8 cellular contexts compared by ENCODE assay signal in genomic region chr5:35617060-35617434, GRCh38. TPM values are rescaled to one million over a fixed set of nuclear protein-coding genes. Genes with fewer than 3 reads are reported as not detected.
DNase-seq lines count a peak whose midpoint lies in the region; ATAC-seq, FAIRE-seq and TF ChIP-seq lines count a peak whose summit lies in the region.

No MANE protein-coding gene starts in this region.

- no peak overlapping the region for H2BK12ac ChIP-seq in trophoblast cell (ENCODE audit: low read length)

- no peak overlapping the region for H4K91ac ChIP-seq in trophoblast cell (ENCODE audit: low read depth, low read length)

- POLR2A ChIA-PET in CD4-positive, alpha-beta memory T cell (lab: Charles Lee; ENCODE audit: partially characterized antibody), result interaction anchor here (0.8 to 2.2 kb wide), 4 partner anchors 9 to 265 kb away, joined by 4 to 7 read pairs (median 6); no protein-coding TSS in a partner anchor

- H2AFZ ChIP-seq in fibroblast of lung (ENCODE audit: low read length) (peak overlapping the region; percentile 81), trophoblast cell (ENCODE audit: insufficient read depth, low read length, poor library complexity) (peak overlapping the region; percentile 27)

- peaks cover 0 to 11% (median 3%) of the 10 kb centered on the region in 8 donors for H3K9me3 Mint-ChIP-seq in CD4-positive, alpha-beta memory T cell

- H2AK5ac ChIP-seq in trophoblast cell (ENCODE audit: low read length), result no peak overlapping the region

- H3K4me3 ChIP-seq in CD4-positive, alpha-beta memory T cell (ENCODE audit: low read length in 2 of 2), result peak overlapping the region; percentile 73 to 83
- 0 out of 2 replicates have a peak overlapping the region, but pooled peaks have one; percentile 52 for H3K4me3 ChIP-seq in SK-N-MC
- H3K4me3 ChIP-seq in fibroblast of lung (replicated peaks in 1 of 4; ENCODE audit: control extremely low read depth in 1 of 4, insufficient read depth in 1 of 4, low read depth in 3 of 4, low read length in 4 of 4), result peak overlapping the region in 3 of 4 experiments; percentile 35 to 81 (median 74)
- H3K4me3 ChIP-seq in trophoblast cell (ENCODE audit: low read depth, low read length), result no peak overlapping the region

- no peak overlapping the region for H4K12ac ChIP-seq in trophoblast cell (ENCODE audit: low read depth, low read length)

- no peak overlapping the region for H3K18ac ChIP-seq in trophoblast cell (ENCODE audit: low read length)

- H3K36me3 Mint-ChIP-seq in CD4-positive, alpha-beta memory T cell, result peaks cover 0 to 6% of the 10 kb centered on the region in 2 donors

- H3K9ac ChIP-seq in SK-N-MC (ENCODE audit: insufficient read length) (no peak overlapping the region), fibroblast of lung (ENCODE audit: insufficient read depth, low read length) (no peak overlapping the region), trophoblast cell (ENCODE audit: low read length) (no peak overlapping the region)

- H3K4me3 Mint-ChIP-seq in CD4-positive, alpha-beta memory T cell, result peak overlapping the region; percentile 92 to 98 (median 95)

- no peak overlapping the region for H3K23ac ChIP-seq in trophoblast cell (ENCODE audit: low read length)

- FAIRE-seq in frontal cortex (lab: Jason Lieb, UNC), result no peak

- no peak overlapping the region for H3K4ac ChIP-seq in trophoblast cell (ENCODE audit: low read depth, low read length)

- no peak for TF ChIP-seq CTCF in fibroblast of lung (conservative IDR thresholded peaks at IDR 0.05 in 1 of 2, IDR thresholded peaks at IDR 0.05 in 1 of 2; ENCODE audit: low read depth in 1 of 2, low read length in 2 of 2)

- H3K4me1 ChIP-seq in CD4-positive, alpha-beta memory T cell (ENCODE audit: insufficient read depth, low read length), result peaks cover 23% of the 10 kb centered on the region
- H3K4me1 ChIP-seq in fibroblast of lung (ENCODE audit: control insufficient read depth, extremely low read depth, insufficient read depth, low read length) (peaks cover 7% of the 10 kb centered on the region), trophoblast cell (ENCODE audit: control insufficient read depth in 1 of 2, insufficient read depth in 2 of 2, low read length in 2 of 2) (peaks cover 2 to 5% of the 10 kb centered on the region in 2 experiments)

- H3K4me1 Mint-ChIP-seq in CD4-positive, alpha-beta memory T cell, result peaks cover 19 to 41% (median 27%) of the 10 kb centered on the region in 4 donors

- CTCF ChIA-PET in CD4-positive, alpha-beta memory T cell (lab: Charles Lee; ENCODE audit: partially characterized antibody), result interaction anchor here (0.7 to 8.2 kb wide), 13 partner anchors 9 to 315 kb away, joined by 3 to 142 read pairs (median 4); no protein-coding TSS in a partner anchor

- ATAC-seq in GM21515 (IDR thresholded peaks at IDR 0.05; ENCODE audit: unreplicated experiment), result no peak

- no CpG with 5 or more reads among the region's 3 CpGs for WGBS in trophoblast cell (ENCODE audit: extremely low coverage, insufficient coverage, insufficient read length)

- peak overlapping the region; percentile 81 to 99 (median 96) for H3K27ac Mint-ChIP-seq in CD4-positive, alpha-beta memory T cell

- H2BK120ac ChIP-seq in trophoblast cell (ENCODE audit: insufficient read depth, low read length, poor library complexity), result no peak overlapping the region

- no peaks in the 10 kb centered on the region for H4K20me1 ChIP-seq in fibroblast of lung (ENCODE audit: control insufficient read depth, extremely low read depth, insufficient read depth, low read length)

- H3K36me3 ChIP-seq in CD4-positive, alpha-beta memory T cell (ENCODE audit: insufficient read depth, low read length), result no peaks in the 10 kb centered on the region
- H3K36me3 ChIP-seq in SK-N-MC (ENCODE audit: insufficient read depth, low read length), result no peaks in the 10 kb centered on the region
- H3K36me3 ChIP-seq in fibroblast of lung (ENCODE audit: control insufficient read depth, insufficient read depth, low read length), result no peaks in the 10 kb centered on the region
- no peaks in the 10 kb centered on the region for H3K36me3 ChIP-seq in trophoblast cell (ENCODE audit: control insufficient read depth in 1 of 2, insufficient read depth in 2 of 2, low read length in 2 of 2)

- DNase-seq in CD4-positive, alpha-beta memory T cell, result no peak
- DNase-seq in SK-N-MC (ENCODE audit: low read depth, low spot score) (no peak), fibroblast of lung (ENCODE audit: low read depth in 2 of 2) (no peak), trophoblast cell (no peak), frontal cortex (ENCODE audit: low spot score in 2 of 2) (no peak), OCI-M1 (lab: John Stamatoyannopoulos, UW) (no peak), dermis blood vessel endothelial cell (no peak)

- intact Hi-C loops in CD4-positive, alpha-beta memory T cell (cut with micrococcal nuclease), result loop anchor here (1.0 to 10.0 kb wide), 3 partner anchors 34 to 532 kb away; no protein-coding TSS in a partner anchor

- no peaks in the 10 kb centered on the region for H3K9me3 ChIP-seq in CD4-positive, alpha-beta memory T cell (ENCODE audit: control insufficient read depth in 1 of 2, low read length in 2 of 2)
- H3K9me3 ChIP-seq in SK-N-MC (ENCODE audit: low read depth, low read length), result no peaks in the 10 kb centered on the region
- H3K9me3 ChIP-seq in fibroblast of lung (ENCODE audit: control insufficient read depth, insufficient read depth, low read depth, low read length), result no peaks in the 10 kb centered on the region
- H3K9me3 ChIP-seq in trophoblast cell (ENCODE audit: insufficient read depth, low read depth, low read length), result peaks cover 3% of the 10 kb centered on the region

- H2BK5ac ChIP-seq in trophoblast cell (ENCODE audit: low read depth, low read length, poor library complexity), result no peak overlapping the region

- peak overlapping the region; percentile 57 for H3K27ac ChIP-seq in CD4-positive, alpha-beta memory T cell (ENCODE audit: low read depth, low read length)
- H3K27ac ChIP-seq in SK-N-MC (no peak overlapping the region), fibroblast of lung (ENCODE audit: insufficient read depth, low read length) (peak overlapping the region; percentile 51), trophoblast cell (ENCODE audit: low read depth, low read length) (no peak overlapping the region)

- H3K79me2 ChIP-seq in fibroblast of lung (ENCODE audit: control insufficient read depth, insufficient read depth, low read length), result no peaks in the 10 kb centered on the region
- H3K79me2 ChIP-seq in trophoblast cell (ENCODE audit: control insufficient read depth, insufficient read depth, low read length, poor library complexity), result peaks cover 2% of the 10 kb centered on the region

- no peaks in the 10 kb centered on the region for H3K27me3 ChIP-seq in CD4-positive, alpha-beta memory T cell (ENCODE audit: insufficient read depth, low read length)
- H3K27me3 ChIP-seq in fibroblast of lung (ENCODE audit: control insufficient read depth, insufficient read depth, low read length) (no peaks in the 10 kb centered on the region), trophoblast cell (ENCODE audit: insufficient read depth, low read length) (no peaks in the 10 kb centered on the region)

- H3K14ac ChIP-seq in trophoblast cell (ENCODE audit: low read length), result no peak overlapping the region

- no peak overlapping the region for H4K8ac ChIP-seq in trophoblast cell (ENCODE audit: low read depth, low read length)

- H3K4me2 ChIP-seq in fibroblast of lung (ENCODE audit: extremely low read depth, insufficient read depth, low read length) (peak overlapping the region; percentile 96), trophoblast cell (ENCODE audit: low read length) (peak overlapping the region; percentile 86)

- no peaks in the 10 kb centered on the region for H3K79me1 ChIP-seq in trophoblast cell (ENCODE audit: low read length)

- no peaks in the 10 kb centered on the region for H3K27me3 Mint-ChIP-seq in CD4-positive, alpha-beta memory T cell

RNA-seq across cellular contexts. Expression of gene SPEF2, which starts 0.6 kb away (rescaled TPM):
- total RNA-seq in CD4-positive, alpha-beta memory T cell, result 10 to 100 TPM; 14.2 to 15.4 TPM
- polyA plus RNA-seq in CD4-positive, alpha-beta memory T cell, result 1 to 10 TPM; 4.0 to 6.2 TPM
- total RNA-seq in fibroblast of lung, result 5.9 and 6.9 TPM in 2 replicates
- 2.6 and 5.2 TPM in 2 replicates for polyA plus RNA-seq in fibroblast of lung
- 1.6 and 3.3 TPM in 2 replicates for polyA plus RNA-seq in fibroblast of lung (2012)
- polyA minus RNA-seq in fibroblast of lung (ENCODE audit: low replicate concordance), result 0.43 and 0.82 TPM in 2 replicates
- 1.4 and 1.9 TPM in 2 replicates for polyA plus RNA-seq in trophoblast cell (2013)
- total RNA-seq in frontal cortex, result 12.2 TPM
- 0.79 and 1.2 TPM in 2 replicates for total RNA-seq in dermis blood vessel endothelial cell

Comparison
In these comparisons a context has a peak if more than half of its experiments do, and no peak if none do; other contexts are left out.
1. H3K27ac ChIP-seq: peak in CD4-positive, alpha-beta memory T cell (single experiment) and fibroblast of lung (single experiment); none in SK-N-MC (single experiment) and trophoblast cell (single experiment).